In the genomic region with DNA sequence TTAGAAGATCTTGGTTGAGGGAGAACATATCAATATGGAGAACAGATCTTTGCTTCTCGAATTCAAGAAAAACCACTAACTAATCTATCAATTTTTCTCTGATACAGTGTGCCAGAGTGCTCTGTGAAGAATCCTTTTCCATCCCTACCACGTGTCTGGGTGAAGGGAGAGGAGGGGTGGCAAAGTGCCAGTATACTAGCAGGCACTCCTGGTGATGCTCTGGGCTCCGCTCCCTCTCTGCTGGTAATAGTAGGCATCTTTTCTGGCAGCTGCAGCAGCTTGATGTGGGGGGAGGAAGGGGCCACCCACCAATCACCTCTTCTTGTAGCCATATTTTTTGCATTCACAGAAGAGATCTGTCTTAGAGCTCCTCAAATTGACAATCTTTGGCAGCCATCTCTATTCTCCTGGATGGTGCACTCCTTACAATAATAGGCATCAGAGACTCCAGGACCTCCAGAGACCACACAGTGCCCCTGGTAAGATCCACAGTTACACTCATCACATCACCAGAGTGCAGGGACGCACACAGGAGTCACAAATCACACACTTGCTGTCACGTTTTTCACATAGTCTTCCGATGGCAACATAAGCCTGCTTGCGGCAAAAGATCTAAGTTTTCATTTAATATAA, we compare ENCODE assay signal across 23 cellular contexts. TPM values are rescaled to one million over a fixed set of nuclear protein-coding genes. Genes with fewer than 3 reads are reported as not detected.
DNase-seq lines count a peak whose midpoint lies in the region; ATAC-seq and TF ChIP-seq lines count a peak whose summit lies in the region.
"Had no signal": no experiment of that assay in that cellular context is flagged by ENCODE, and none has a peak within 500 bp of the region (broad histone marks: within the 10 kb centered on the region; RNA-seq: fewer than 3 reads in every experiment).

No MANE protein-coding gene starts in this region.

- intact Hi-C loops in CD4-positive, alpha-beta T cell (cut with DNase I, micrococcal nuclease), result loop anchor here in 1 of 2 experiments (5.0 kb wide), 1 partner anchor 39 kb away; no protein-coding TSS in a partner anchor

- H3K9me3 ChIP-seq in CD4-positive, alpha-beta T cell (ENCODE audit: control insufficient read depth, low read length), result no peaks in the 10 kb centered on the region
- H3K9me3 ChIP-seq: esophagus squamous epithelium had no signal

- POLR2A ChIA-PET in CD4-positive, alpha-beta T cell (lab: Charles Lee), result no interaction called here

- H3K4me3 Mint-ChIP-seq in glutamatergic neuron (ENCODE audit: unreplicated experiment), result no peak overlapping the region
- no peak overlapping the region for H3K4me3 Mint-ChIP-seq in CD4-positive, alpha-beta T cell
- H3K4me3 Mint-ChIP-seq: activated naive CD8-positive, alpha-beta T cell treated with anti-CD3 and anti-CD28 coated beads, Interleukin-2, amount 50 U/mL, for 24 hours; HFFc6; memory B cell; nephron progenitor cell had no signal

- H3K27ac ChIP-seq in CD4-positive, alpha-beta T cell (ENCODE audit: low read depth, low read length), result no peak overlapping the region
- H3K27ac ChIP-seq: esophagus squamous epithelium, psoas muscle, SK-N-MC, spleen had no signal

- no peaks in the 10 kb centered on the region for H3K9me3 Mint-ChIP-seq in glutamatergic neuron (ENCODE audit: unreplicated experiment)
- H3K9me3 Mint-ChIP-seq in CD4-positive, alpha-beta T cell, result no peaks in the 10 kb centered on the region
- H3K9me3 Mint-ChIP-seq: HFFc6, memory B cell had no signal

- peaks cover 5% of the 10 kb centered on the region for H3K36me3 Mint-ChIP-seq in glutamatergic neuron (ENCODE audit: unreplicated experiment)
- peaks cover 21% of the 10 kb centered on the region for H3K36me3 Mint-ChIP-seq in CD4-positive, alpha-beta T cell (ENCODE audit: low read depth)

- no peak for ATAC-seq in CD4-positive, alpha-beta T cell (ENCODE audit: poor library complexity)
- no peak for ATAC-seq in HG02981 (IDR thresholded peaks at IDR 0.05; ENCODE audit: unreplicated experiment)
- ATAC-seq: activated naive CD8-positive, alpha-beta T cell treated with anti-CD3 and anti-CD28 coated beads, Interleukin-2, amount 50 U/mL, for 24 hours; PC-3; psoas muscle had no signal

- H3K27ac Mint-ChIP-seq in glutamatergic neuron (ENCODE audit: unreplicated experiment), result peak overlapping the region; percentile 21
- no peak overlapping the region for H3K27ac Mint-ChIP-seq in CD4-positive, alpha-beta T cell
- H3K27ac Mint-ChIP-seq: activated naive CD8-positive, alpha-beta T cell treated with anti-CD3 and anti-CD28 coated beads, Interleukin-2, amount 50 U/mL, for 24 hours; HFFc6; memory B cell; nephron progenitor cell had no signal

- CTCF ChIA-PET in CD4-positive, alpha-beta T cell (lab: Charles Lee), result no interaction called here

- TF ChIP-seq CTCF in glutamatergic neuron (IDR thresholded peaks at IDR 0.05; ENCODE audit: partially characterized antibody, unreplicated experiment), result no peak
- TF ChIP-seq CTCF in CD4-positive, alpha-beta T cell (IDR thresholded peaks at IDR 0.05), result no peak

- no peaks in the 10 kb centered on the region for H3K4me1 Mint-ChIP-seq in glutamatergic neuron (ENCODE audit: low read depth, unreplicated experiment)
- peaks cover 30% of the 10 kb centered on the region for H3K4me1 Mint-ChIP-seq in CD4-positive, alpha-beta T cell (ENCODE audit: low read depth)
- H3K4me1 Mint-ChIP-seq: nephron progenitor cell had no signal

- DNase-seq in NCI-H1694 treated with DMSO at 0.1 percent for 48 hours (lab: John Stamatoyannopoulos, UW) (peak; percentile 38), NCI-H446 (lab: John Stamatoyannopoulos, UW) (peak; percentile 42 to 78), glutamatergic neuron (no peak), pons (ENCODE audit: low spot score) (peak; percentile 73), NOMO-1 (lab: John Stamatoyannopoulos, UW; ENCODE audit: unreplicated experiment in 2 of 2) (no peak)
- DNase-seq in CD4-positive, alpha-beta T cell, result no peak
- DNase-seq: activated CD4-positive, CD25-positive, alpha-beta regulatory T cell treated with anti-CD3 and anti-CD28 coated beads, Interleukin-2, amount 50 U/mL, for 72 hours; activated naive CD8-positive, alpha-beta T cell treated with anti-CD3 and anti-CD28 coated beads, Interleukin-2, amount 50 U/mL, for 24 hours; AML-193; Calu3; central memory CD4-positive, alpha-beta T cell; effector CD4-positive, alpha-beta T cell; esophagus squamous epithelium; HFFc6; islet precursor cell; Kasumi-1; nephron progenitor cell; PC-3; psoas muscle; spleen had no signal

- no peaks in the 10 kb centered on the region for H3K27me3 ChIP-seq in CD4-positive, alpha-beta T cell (ENCODE audit: control insufficient read depth, insufficient read depth, low read length)
- H3K27me3 ChIP-seq: esophagus squamous epithelium, spleen had no signal

- no peaks in the 10 kb centered on the region for H3K27me3 Mint-ChIP-seq in glutamatergic neuron (ENCODE audit: unreplicated experiment)
- no peaks in the 10 kb centered on the region for H3K27me3 Mint-ChIP-seq in CD4-positive, alpha-beta T cell
- H3K27me3 Mint-ChIP-seq: activated naive CD8-positive, alpha-beta T cell treated with anti-CD3 and anti-CD28 coated beads, Interleukin-2, amount 50 U/mL, for 24 hours; memory B cell had no signal

RNA-seq across cellular contexts. Expression of a gene that starts 15.7 kb away (rescaled TPM):
- total RNA-seq in glutamatergic neuron (ENCODE audit: unreplicated experiment), result 35.9 TPM
- total RNA-seq in CD4-positive, alpha-beta T cell, result 1 to 10 TPM; 7.9 to 9.5 TPM

Comparison
In these comparisons a context has a peak if more than half of its experiments do, and no peak if none do; other contexts are left out.
1. DNase-seq: peak in NCI-H1694 treated with DMSO at 0.1 percent for 48 hours (single experiment), NCI-H446 (2 of 2) and pons (single experiment); none in glutamatergic neuron (single experiment), CD4-positive, alpha-beta T cell (0 of 10) and NOMO-1 (0 of 2).